Comparison of ENCODE assay signal across 9 cellular contexts in genomic region chr4:101282076-101282844, GRCh38.
DNase-seq lines count a peak whose midpoint lies in the region; ATAC-seq and TF ChIP-seq lines count a peak whose summit lies in the region.
"Had no signal": no experiment of that assay in that cellular context is flagged by ENCODE, and none has a peak within 500 bp of the region (broad histone marks: within the 10 kb centered on the region; RNA-seq: fewer than 3 reads in every experiment).

No MANE protein-coding gene starts in this region.

- H3K27ac Mint-ChIP-seq in activated T-helper 1 cell treated with anti-CD3 and anti-CD28 coated beads, Interleukin-12 subunit alpha, Interleukin-12 subunit beta, Interleukin-2, Interleukin-4 antibody, amounts not matched to agents 30 ng/mL and 10 ng/mL and 1 ng/mL, durations not matched to agents 14 hours and 24 hours and 36 hours: no peak overlapping the region

- H3K9me3 Mint-ChIP-seq in activated T-helper 1 cell treated with anti-CD3 and anti-CD28 coated beads, Interleukin-12 subunit alpha, Interleukin-12 subunit beta, Interleukin-2, Interleukin-4 antibody, amounts not matched to agents 30 ng/mL and 10 ng/mL and 1 ng/mL, durations not matched to agents 14 hours and 24 hours and 36 hours: no peaks in the 10 kb centered on the region

- H3K27me3 ChIP-seq in breast epithelium: no peaks in the 10 kb centered on the region

- H3K9me3 ChIP-seq in breast epithelium: no peaks in the 10 kb centered on the region

- H3K27ac ChIP-seq in breast epithelium: no peak overlapping the region
- H3K27ac ChIP-seq: coronary artery had no signal

- no peaks in the 10 kb centered on the region for H3K4me1 ChIP-seq in breast epithelium

- peak overlapping the region; percentile 31 for H3K4me3 Mint-ChIP-seq in activated T-helper 1 cell treated with anti-CD3 and anti-CD28 coated beads, Interleukin-12 subunit alpha, Interleukin-12 subunit beta, Interleukin-2, Interleukin-4 antibody, amounts not matched to agents 30 ng/mL and 10 ng/mL and 1 ng/mL, durations not matched to agents 14 hours and 24 hours and 36 hours

- peaks cover 7% of the 10 kb centered on the region for H3K36me3 Mint-ChIP-seq in activated T-helper 1 cell treated with anti-CD3 and anti-CD28 coated beads, Interleukin-12 subunit alpha, Interleukin-12 subunit beta, Interleukin-2, Interleukin-4 antibody, amounts not matched to agents 30 ng/mL and 10 ng/mL and 1 ng/mL, durations not matched to agents 14 hours and 24 hours and 36 hours (ENCODE audit: low read depth)

- intact Hi-C loops in activated T-helper 1 cell treated with anti-CD3 and anti-CD28 coated beads, Interleukin-12 subunit alpha, Interleukin-12 subunit beta, Interleukin-2, Interleukin-4 antibody, amounts not matched to agents 30 ng/mL and 10 ng/mL and 1 ng/mL, durations not matched to agents 14 hours and 24 hours and 36 hours (cut with micrococcal nuclease): loop anchor here (1.0 to 5.0 kb wide), 6 partner anchors 46 to 261 kb away; partner anchors contain the start of gene PPP3CA
- intact Hi-C loops in breast epithelium (cut with DNase I; ENCODE audit: low total_unique reads): no loop called here

- ATAC-seq in GM18909 (IDR thresholded peaks at IDR 0.05; ENCODE audit: poor library complexity, unreplicated experiment) (peak; percentile 46), HG03565 (IDR thresholded peaks at IDR 0.05; ENCODE audit: unreplicated experiment) (peak; percentile 42), GM19023 (IDR thresholded peaks at IDR 0.05; ENCODE audit: unreplicated experiment) (no peak)

- no peaks in the 10 kb centered on the region for H3K27me3 Mint-ChIP-seq in activated T-helper 1 cell treated with anti-CD3 and anti-CD28 coated beads, Interleukin-12 subunit alpha, Interleukin-12 subunit beta, Interleukin-2, Interleukin-4 antibody, amounts not matched to agents 30 ng/mL and 10 ng/mL and 1 ng/mL, durations not matched to agents 14 hours and 24 hours and 36 hours (ENCODE audit: insufficient read depth)

- DNase-seq in activated T-helper 1 cell treated with anti-CD3 and anti-CD28 coated beads, Interleukin-12 subunit alpha, Interleukin-12 subunit beta, Interleukin-2, Interleukin-4 antibody, amounts not matched to agents 30 ng/mL and 10 ng/mL and 1 ng/mL, durations not matched to agents 14 hours and 24 hours and 36 hours (ENCODE audit: low spot score): peak; percentile 8
- peak; percentile 22 for DNase-seq in stimulated activated CD4-positive, alpha-beta T cell treated with anti-CD3 and anti-CD28 coated beads, Interleukin-2, amount 100 ng/mL, for 4 hours (ENCODE audit: low read depth)
- no peak for DNase-seq in mesenteric fat pad (ENCODE audit: low spot score)
- DNase-seq in breast epithelium (ENCODE audit: low spot score in 2 of 2): no peak
- DNase-seq in NCI-H1092 treated with DMSO at 0.1 percent for 48 hours (lab: John Stamatoyannopoulos, UW): no peak

- no peak for TF ChIP-seq CTCF in breast epithelium (IDR thresholded peaks at IDR 0.05)

- TF ChIP-seq POLR2A in breast epithelium (IDR thresholded peaks at IDR 0.05): no peak

- H3K36me3 ChIP-seq in breast epithelium: no peaks in the 10 kb centered on the region

- H3K4me1 Mint-ChIP-seq in activated T-helper 1 cell treated with anti-CD3 and anti-CD28 coated beads, Interleukin-12 subunit alpha, Interleukin-12 subunit beta, Interleukin-2, Interleukin-4 antibody, amounts not matched to agents 30 ng/mL and 10 ng/mL and 1 ng/mL, durations not matched to agents 14 hours and 24 hours and 36 hours (ENCODE audit: low read depth): peaks cover 43% of the 10 kb centered on the region

- H3K4me3 ChIP-seq in breast epithelium: no peak overlapping the region
- H3K4me3 ChIP-seq: coronary artery had no signal

Comparison
In these comparisons a context has a peak if more than half of its experiments do, and no peak if none do; other contexts are left out.
1. DNase-seq: peak in activated T-helper 1 cell treated with anti-CD3 and anti-CD28 coated beads, Interleukin-12 subunit alpha, Interleukin-12 subunit beta, Interleukin-2, Interleukin-4 antibody, amounts not matched to agents 30 ng/mL and 10 ng/mL and 1 ng/mL, durations not matched to agents 14 hours and 24 hours and 36 hours (single experiment) and stimulated activated CD4-positive, alpha-beta T cell treated with anti-CD3 and anti-CD28 coated beads, Interleukin-2, amount 100 ng/mL, for 4 hours (single experiment); none in mesenteric fat pad (single experiment), breast epithelium (0 of 2) and NCI-H1092 treated with DMSO at 0.1 percent for 48 hours (single experiment).